In genomic region chrX:103488332-103488731, GRCh38 we compare ENCODE assay signal across 9 cellular contexts. TPM values are rescaled to one million over a fixed set of nuclear protein-coding genes. Genes with fewer than 3 reads are reported as not detected.
DNase-seq lines count a peak whose midpoint lies in the region; ATAC-seq and TF ChIP-seq lines count a peak whose summit lies in the region.
"Had no signal": no experiment of that assay in that cellular context is flagged by ENCODE, and none has a peak within 500 bp of the region (broad histone marks: within the 10 kb centered on the region; RNA-seq: fewer than 3 reads in every experiment).

No MANE protein-coding gene starts in this region.

- in situ Hi-C loops in astrocyte of the cerebellum (cut with HindIII; ENCODE audit: low sequenced_read_pairs), result no loop called here

- no peaks in the 10 kb centered on the region for H3K4me1 ChIP-seq in Peyer's patch

- H3K27ac Mint-ChIP-seq in CD4-positive, alpha-beta T cell, result no peak overlapping the region
- H3K27ac Mint-ChIP-seq: activated T-helper 17 cell treated with anti-CD3 and anti-CD28 coated beads, Interleukin-2, amount 50 U/mL, for 72 hours had no signal

- no peak for ATAC-seq in CD4-positive, alpha-beta T cell (ENCODE audit: poor library complexity)
- ATAC-seq in HG03571 (IDR thresholded peaks at IDR 0.05; ENCODE audit: unreplicated experiment), result no peak
- ATAC-seq: activated T-helper 17 cell treated with anti-CD3 and anti-CD28 coated beads, Interleukin-2, amount 50 U/mL, for 72 hours had no signal

- no peak overlapping the region for H3K4me3 Mint-ChIP-seq in CD4-positive, alpha-beta T cell
- H3K4me3 Mint-ChIP-seq: activated T-helper 17 cell treated with anti-CD3 and anti-CD28 coated beads, Interleukin-2, amount 50 U/mL, for 72 hours had no signal

- no peak for TF ChIP-seq POLR2A in Peyer's patch (IDR thresholded peaks at IDR 0.05)

- no peak overlapping the region for H3K27ac ChIP-seq in CD4-positive, alpha-beta T cell (ENCODE audit: low read depth, low read length)
- no peak overlapping the region for H3K27ac ChIP-seq in Peyer's patch

- H3K9me3 ChIP-seq in CD4-positive, alpha-beta T cell (ENCODE audit: control insufficient read depth, low read length), result no peaks in the 10 kb centered on the region
- H3K9me3 ChIP-seq in Peyer's patch, result no peaks in the 10 kb centered on the region

- no peaks in the 10 kb centered on the region for H3K4me1 Mint-ChIP-seq in CD4-positive, alpha-beta T cell (ENCODE audit: low read depth)
- H3K4me1 Mint-ChIP-seq: activated T-helper 17 cell treated with anti-CD3 and anti-CD28 coated beads, Interleukin-2, amount 50 U/mL, for 72 hours had no signal

- no peaks in the 10 kb centered on the region for H3K36me3 Mint-ChIP-seq in CD4-positive, alpha-beta T cell (ENCODE audit: low read depth)

- H3K9me3 Mint-ChIP-seq in CD4-positive, alpha-beta T cell, result no peaks in the 10 kb centered on the region
- H3K9me3 Mint-ChIP-seq: activated T-helper 17 cell treated with anti-CD3 and anti-CD28 coated beads, Interleukin-2, amount 50 U/mL, for 72 hours had no signal

- intact Hi-C loops in CD4-positive, alpha-beta T cell (cut with DNase I, micrococcal nuclease), result no loop called here

- peak; percentile 21 for TF ChIP-seq CTCF in CD4-positive, alpha-beta T cell (IDR thresholded peaks at IDR 0.05)
- TF ChIP-seq CTCF in HFF-Myc (IDR thresholded peaks at IDR 0.05; ENCODE audit: low read depth, low read length, missing control alignments) (peak; percentile 27), astrocyte of the cerebellum (IDR thresholded peaks at IDR 0.05; ENCODE audit: low read depth, low read length, missing control alignments) (peak; percentile 54), Peyer's patch (IDR thresholded peaks at IDR 0.05) (peak in 1 of 6 experiments; percentile 22)

- CTCF ChIA-PET in CD4-positive, alpha-beta T cell (lab: Charles Lee), result no interaction called here

- no peaks in the 10 kb centered on the region for H3K27me3 Mint-ChIP-seq in CD4-positive, alpha-beta T cell
- H3K27me3 Mint-ChIP-seq: activated T-helper 17 cell treated with anti-CD3 and anti-CD28 coated beads, Interleukin-2, amount 50 U/mL, for 72 hours had no signal

- no peak for DNase-seq in CD4-positive, alpha-beta T cell
- DNase-seq in HFF-Myc (ENCODE audit: extremely low read depth, low read depth) (no peak), astrocyte of the cerebellum (ENCODE audit: low read depth) (no peak), left kidney (ENCODE audit: low read depth, low spot score) (peak; percentile 11), Peyer's patch (no peak), mucosa of gallbladder (ENCODE audit: low spot score) (no peak), NOMO-1 treated with dmso at 0.1 percent for 144 hours (lab: John Stamatoyannopoulos, UW; ENCODE audit: unreplicated experiment) (no peak)

- POLR2A ChIA-PET in CD4-positive, alpha-beta T cell (lab: Charles Lee), result no interaction called here

- no peaks in the 10 kb centered on the region for H3K27me3 ChIP-seq in CD4-positive, alpha-beta T cell (ENCODE audit: control insufficient read depth, insufficient read depth, low read length)
- H3K27me3 ChIP-seq in Peyer's patch, result no peaks in the 10 kb centered on the region

- no peak overlapping the region for H3K4me3 ChIP-seq in HFF-Myc (replicated peaks; ENCODE audit: low read depth, low read length)
- no peak overlapping the region for H3K4me3 ChIP-seq in astrocyte of the cerebellum (ENCODE audit: low read depth, low read length)
- H3K4me3 ChIP-seq in Peyer's patch, result no peak overlapping the region

- no peaks in the 10 kb centered on the region for H3K36me3 ChIP-seq in Peyer's patch

RNA-seq across cellular contexts. Expression of gene RAB40A, which starts 31.0 kb away (rescaled TPM):
- total RNA-seq in CD4-positive, alpha-beta T cell, result under 1 TPM in 1 of 2 experiments, not detected in 1; 0.16 TPM
- under 1 TPM in 1 of 4 donors, not detected in 3; 0.70 TPM for total RNA-seq in Peyer's patch
- 0.92 TPM for total RNA-seq in mucosa of gallbladder
